Comparison of ENCODE assay signal across 26 cellular contexts in the genomic region with DNA sequence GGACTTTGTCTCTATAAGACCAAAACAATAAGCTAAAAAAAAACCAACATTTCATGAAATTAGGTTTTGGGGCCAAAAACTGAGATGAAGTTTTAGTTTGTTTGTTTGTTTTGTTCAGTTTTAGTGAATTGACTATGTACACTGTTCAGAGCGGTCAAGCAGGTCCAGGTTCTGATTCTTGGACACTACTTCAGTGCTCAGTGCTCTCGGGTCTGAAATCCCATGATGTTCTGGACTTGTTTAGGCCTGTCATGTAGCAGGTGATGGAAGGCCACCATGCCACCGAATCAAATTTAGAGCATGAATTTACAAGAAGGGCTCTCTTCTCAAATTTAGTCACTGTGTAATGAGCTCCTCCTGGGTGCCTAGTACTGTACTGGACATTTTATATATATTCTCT. TPM values are rescaled to one million over a fixed set of nuclear protein-coding genes. Genes with fewer than 3 reads are reported as not detected.
DNase-seq lines count a peak whose midpoint lies in the region; ATAC-seq, FAIRE-seq and TF ChIP-seq lines count a peak whose summit lies in the region.
"Had no signal": no experiment of that assay in that cellular context is flagged by ENCODE, and none has a peak within 500 bp of the region (broad histone marks: within the 10 kb centered on the region; RNA-seq: fewer than 3 reads in every experiment).

No MANE protein-coding gene starts in this region.

- H3K4me3 ChIP-seq in stomach smooth muscle (ENCODE audit: low read length in 2 of 2), result no peak overlapping the region
- H3K4me3 ChIP-seq: BLaER1 treated with 17β-estradiol and CSF1 and Interleukin-3, amounts not matched to agents 10 nM and 100 nM; MG63; Peyer's patch; SK-N-MC had no signal

- H3K27ac Mint-ChIP-seq in chondrocyte (ENCODE audit: unreplicated experiment) (peak overlapping the region; percentile 77), neural crest cell (ENCODE audit: unreplicated experiment) (peak overlapping the region; percentile 12)
- H3K27ac Mint-ChIP-seq: CD4-positive, alpha-beta T cell had no signal

- peak overlapping the region; percentile 18 for H3K27ac ChIP-seq in stomach smooth muscle (ENCODE audit: low read length)
- H3K27ac ChIP-seq: BLaER1 treated with 17β-estradiol and CSF1 and Interleukin-3, amounts not matched to agents 10 nM and 100 nM; Peyer's patch; SK-N-MC had no signal

- H3K36me3 ChIP-seq in stomach smooth muscle (ENCODE audit: control insufficient read depth in 2 of 2, insufficient read depth in 2 of 2, low read length in 2 of 2), result no peaks in the 10 kb centered on the region
- H3K36me3 ChIP-seq: BLaER1 treated with 17β-estradiol and CSF1 and Interleukin-3, amounts not matched to agents 10 nM and 100 nM; Peyer's patch had no signal

- H3K36me3 Mint-ChIP-seq in chondrocyte (ENCODE audit: low read depth) (peaks cover 55% of the 10 kb centered on the region), neural crest cell (ENCODE audit: low read depth) (no peaks in the 10 kb centered on the region)

- H3K9me3 Mint-ChIP-seq in chondrocyte (ENCODE audit: low read depth) (no peaks in the 10 kb centered on the region), neural crest cell (peaks cover 3% of the 10 kb centered on the region)
- H3K9me3 Mint-ChIP-seq: CD4-positive, alpha-beta T cell had no signal

- no peak for TF ChIP-seq CTCF in chondrocyte (IDR thresholded peaks at IDR 0.05)
- TF ChIP-seq CTCF in neural crest cell (conservative IDR thresholded peaks at IDR 0.05), result no peak

- H3K27me3 ChIP-seq in stomach smooth muscle (ENCODE audit: control insufficient read depth in 1 of 2, insufficient read depth in 2 of 2, low read length in 2 of 2), result no peaks in the 10 kb centered on the region
- H3K27me3 ChIP-seq: BLaER1 treated with 17β-estradiol and CSF1 and Interleukin-3, amounts not matched to agents 10 nM and 100 nM; MG63; Peyer's patch had no signal

- peaks cover 91% of the 10 kb centered on the region for H3K4me1 Mint-ChIP-seq in chondrocyte (ENCODE audit: low read depth)
- no peaks in the 10 kb centered on the region for H3K4me1 Mint-ChIP-seq in neural crest cell

- ATAC-seq in GM18502 (IDR thresholded peaks at IDR 0.05; ENCODE audit: poor library complexity, unreplicated experiment), result no peak
- ATAC-seq in HG03378 (IDR thresholded peaks at IDR 0.05; ENCODE audit: unreplicated experiment), result no peak
- ATAC-seq in GM21786 (IDR thresholded peaks at IDR 0.05; ENCODE audit: unreplicated experiment), result no peak

- H3K27me3 Mint-ChIP-seq in chondrocyte (ENCODE audit: low read depth) (no peaks in the 10 kb centered on the region), neural crest cell (ENCODE audit: low read depth) (no peaks in the 10 kb centered on the region)

- H3K9me3 ChIP-seq in stomach smooth muscle (ENCODE audit: control insufficient read depth in 2 of 2, low read length in 2 of 2), result no peaks in the 10 kb centered on the region
- H3K9me3 ChIP-seq: BLaER1 treated with 17β-estradiol and CSF1 and Interleukin-3, amounts not matched to agents 10 nM and 100 nM; MG63; Peyer's patch had no signal

- TF ChIP-seq POLR2A in GM12892 (IDR thresholded peaks at IDR 0.05; ENCODE audit: low read depth, low read length), result no peak

- no peaks in the 10 kb centered on the region for H3K4me1 ChIP-seq in stomach smooth muscle (ENCODE audit: control insufficient read depth, insufficient read depth, low read length)
- H3K4me1 ChIP-seq: BLaER1 treated with 17β-estradiol and CSF1 and Interleukin-3, amounts not matched to agents 10 nM and 100 nM; Peyer's patch had no signal

- H3K4me3 Mint-ChIP-seq in chondrocyte (ENCODE audit: unreplicated experiment) (no peak overlapping the region), neural crest cell (no peak overlapping the region)
- H3K4me3 Mint-ChIP-seq: CD4-positive, alpha-beta T cell had no signal

- peak; percentile 24 for FAIRE-seq in GM12892 (lab: Jason Lieb, UNC)
- FAIRE-seq: A204.1, G401.6, GM19239 had no signal

- DNase-seq in GM12892 (ENCODE audit: insufficient read length), result no peak
- DNase-seq in chondrocyte (ENCODE audit: low spot score), result no peak
- no peak for DNase-seq in neural crest cell (ENCODE audit: low read depth, low spot score)
- no peak for DNase-seq in NCI-H187 treated with DMSO at 0.1 percent for 48 hours (lab: John Stamatoyannopoulos, UW)
- DNase-seq: AML-193; CD4-positive, alpha-beta T cell; COR-L47; DMS53; KBM-7; MG63; NCI-H2029 treated with DMSO at 0.1 percent for 48 hours; NCI-H2227 treated with DMSO at 0.1 percent for 48 hours; NCI-H69; OCI-M1; Peyer's patch; SIG-M5; SW 1271 had no signal

- no peak overlapping the region for H3K9ac ChIP-seq in stomach smooth muscle (ENCODE audit: low read length in 2 of 2)
- H3K9ac ChIP-seq: BLaER1 treated with 17β-estradiol and CSF1 and Interleukin-3, amounts not matched to agents 10 nM and 100 nM had no signal

RNA-seq across cellular contexts. Expression of a gene that starts 45.5 kb away (rescaled TPM):
- 0.04 TPM for polyA plus RNA-seq in GM12892 (2012; ENCODE audit: missing spikeins)
- 2,310 to 3,570 TPM (median 2,343 TPM) in 3 replicates for total RNA-seq in chondrocyte
- 0.14 and 0.28 TPM in 2 replicates for total RNA-seq in neural crest cell
- total RNA-seq: CD4-positive, alpha-beta T cell had no signal

Comparison
In these comparisons a context has a peak if more than half of its experiments do, and no peak if none do; other contexts are left out.
1. RNA of a gene that starts 45.5 kb away (total RNA-seq): 2,310 to 3,570 TPM in chondrocyte; 0.14 to 0.28 TPM in neural crest cell; every median in the first group is over 1,000 times any median in the second.